1 cellular context compared by ENCODE assay signal in the genomic region with DNA sequence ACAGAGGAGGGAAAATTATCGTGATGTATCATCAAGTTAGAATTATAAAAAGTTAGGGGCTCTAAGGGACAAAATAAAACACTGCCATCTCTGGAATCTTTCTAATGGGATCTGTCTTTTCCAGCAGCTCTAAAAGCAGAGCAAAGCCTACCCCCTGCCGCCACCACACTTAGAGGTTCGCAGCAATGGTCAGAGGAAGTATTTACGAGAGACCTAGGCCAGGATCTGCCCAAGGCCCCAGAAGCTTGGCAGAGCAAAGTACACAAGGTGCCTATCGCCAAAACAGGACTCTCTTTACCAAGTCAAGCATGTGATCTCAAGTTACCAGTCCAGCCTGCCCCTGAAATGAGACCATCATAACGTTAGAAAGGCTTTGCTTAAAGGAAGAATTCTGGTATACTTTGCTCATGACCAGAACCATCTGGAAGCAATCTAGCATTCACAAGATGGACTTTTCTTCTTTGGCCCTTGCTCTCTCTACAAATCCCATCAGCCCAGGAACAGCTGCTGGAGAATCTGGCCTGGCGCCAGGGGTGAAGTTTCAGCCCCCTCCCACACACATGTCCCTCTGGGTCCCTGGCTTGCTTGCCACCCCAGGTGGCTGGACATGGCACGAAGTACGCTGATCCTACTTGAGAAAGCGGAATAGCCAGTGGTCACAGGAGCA.
TF ChIP-seq lines count a peak whose summit lies in the region.

No MANE protein-coding gene starts in this region.

TF ChIP-seq in GM23338, 12 proteins besides CTCF, POLR2A, EP300 and RAD21 (continued from another document):
- TF ChIP-seq, protein P1, sequence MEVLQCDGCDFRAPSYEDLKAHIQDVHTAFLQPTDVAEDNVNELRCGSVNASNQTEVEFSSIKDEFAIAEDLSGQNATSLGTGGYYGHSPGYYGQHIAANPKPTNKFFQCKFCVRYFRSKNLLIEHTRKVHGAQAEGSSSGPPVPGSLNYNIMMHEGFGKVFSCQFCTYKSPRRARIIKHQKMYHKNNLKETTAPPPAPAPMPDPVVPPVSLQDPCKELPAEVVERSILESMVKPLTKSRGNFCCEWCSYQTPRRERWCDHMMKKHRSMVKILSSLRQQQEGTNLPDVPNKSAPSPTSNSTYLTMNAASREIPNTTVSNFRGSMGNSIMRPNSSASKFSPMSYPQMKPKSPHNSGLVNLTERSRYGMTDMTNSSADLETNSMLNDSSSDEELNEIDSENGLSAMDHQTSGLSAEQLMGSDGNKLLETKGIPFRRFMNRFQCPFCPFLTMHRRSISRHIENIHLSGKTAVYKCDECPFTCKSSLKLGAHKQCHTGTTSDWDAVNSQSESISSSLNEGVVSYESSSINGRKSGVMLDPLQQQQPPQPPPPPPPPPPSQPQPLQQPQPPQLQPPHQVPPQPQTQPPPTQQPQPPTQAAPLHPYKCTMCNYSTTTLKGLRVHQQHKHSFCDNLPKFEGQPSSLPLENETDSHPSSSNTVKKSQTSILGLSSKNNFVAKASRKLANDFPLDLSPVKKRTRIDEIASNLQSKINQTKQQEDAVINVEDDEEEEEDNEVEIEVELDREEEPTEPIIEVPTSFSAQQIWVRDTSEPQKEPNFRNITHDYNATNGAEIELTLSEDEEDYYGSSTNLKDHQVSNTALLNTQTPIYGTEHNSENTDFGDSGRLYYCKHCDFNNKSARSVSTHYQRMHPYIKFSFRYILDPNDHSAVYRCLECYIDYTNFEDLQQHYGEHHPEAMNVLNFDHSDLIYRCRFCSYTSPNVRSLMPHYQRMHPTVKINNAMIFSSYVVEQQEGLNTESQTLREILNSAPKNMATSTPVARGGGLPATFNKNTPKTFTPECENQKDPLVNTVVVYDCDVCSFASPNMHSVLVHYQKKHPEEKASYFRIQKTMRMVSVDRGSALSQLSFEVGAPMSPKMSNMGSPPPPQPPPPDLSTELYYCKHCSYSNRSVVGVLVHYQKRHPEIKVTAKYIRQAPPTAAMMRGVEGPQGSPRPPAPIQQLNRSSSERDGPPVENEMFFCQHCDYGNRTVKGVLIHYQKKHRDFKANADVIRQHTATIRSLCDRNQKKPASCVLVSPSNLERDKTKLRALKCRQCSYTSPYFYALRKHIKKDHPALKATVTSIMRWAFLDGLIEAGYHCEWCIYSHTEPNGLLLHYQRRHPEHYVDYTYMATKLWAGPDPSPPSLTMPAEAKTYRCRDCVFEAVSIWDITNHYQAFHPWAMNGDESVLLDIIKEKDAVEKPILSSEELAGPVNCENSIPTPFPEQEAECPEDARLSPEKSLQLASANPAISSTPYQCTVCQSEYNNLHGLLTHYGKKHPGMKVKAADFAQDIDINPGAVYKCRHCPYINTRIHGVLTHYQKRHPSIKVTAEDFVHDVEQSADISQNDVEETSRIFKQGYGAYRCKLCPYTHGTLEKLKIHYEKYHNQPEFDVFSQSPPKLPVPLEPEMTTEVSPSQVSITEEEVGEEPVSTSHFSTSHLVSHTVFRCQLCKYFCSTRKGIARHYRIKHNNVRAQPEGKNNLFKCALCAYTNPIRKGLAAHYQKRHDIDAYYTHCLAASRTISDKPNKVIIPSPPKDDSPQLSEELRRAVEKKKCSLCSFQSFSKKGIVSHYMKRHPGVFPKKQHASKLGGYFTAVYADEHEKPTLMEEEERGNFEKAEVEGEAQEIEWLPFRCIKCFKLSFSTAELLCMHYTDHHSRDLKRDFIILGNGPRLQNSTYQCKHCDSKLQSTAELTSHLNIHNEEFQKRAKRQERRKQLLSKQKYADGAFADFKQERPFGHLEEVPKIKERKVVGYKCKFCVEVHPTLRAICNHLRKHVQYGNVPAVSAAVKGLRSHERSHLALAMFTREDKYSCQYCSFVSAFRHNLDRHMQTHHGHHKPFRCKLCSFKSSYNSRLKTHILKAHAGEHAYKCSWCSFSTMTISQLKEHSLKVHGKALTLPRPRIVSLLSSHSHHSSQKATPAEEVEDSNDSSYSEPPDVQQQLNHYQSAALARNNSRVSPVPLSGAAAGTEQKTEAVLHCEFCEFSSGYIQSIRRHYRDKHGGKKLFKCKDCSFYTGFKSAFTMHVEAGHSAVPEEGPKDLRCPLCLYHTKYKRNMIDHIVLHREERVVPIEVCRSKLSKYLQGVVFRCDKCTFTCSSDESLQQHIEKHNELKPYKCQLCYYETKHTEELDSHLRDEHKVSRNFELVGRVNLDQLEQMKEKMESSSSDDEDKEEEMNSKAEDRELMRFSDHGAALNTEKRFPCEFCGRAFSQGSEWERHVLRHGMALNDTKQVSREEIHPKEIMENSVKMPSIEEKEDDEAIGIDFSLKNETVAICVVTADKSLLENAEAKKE (CRISPR knock-in tag; IDR thresholded peaks at IDR 0.05): no peak
